Comparison of ENCODE assay signal across 8 cellular contexts in the genomic region with DNA sequence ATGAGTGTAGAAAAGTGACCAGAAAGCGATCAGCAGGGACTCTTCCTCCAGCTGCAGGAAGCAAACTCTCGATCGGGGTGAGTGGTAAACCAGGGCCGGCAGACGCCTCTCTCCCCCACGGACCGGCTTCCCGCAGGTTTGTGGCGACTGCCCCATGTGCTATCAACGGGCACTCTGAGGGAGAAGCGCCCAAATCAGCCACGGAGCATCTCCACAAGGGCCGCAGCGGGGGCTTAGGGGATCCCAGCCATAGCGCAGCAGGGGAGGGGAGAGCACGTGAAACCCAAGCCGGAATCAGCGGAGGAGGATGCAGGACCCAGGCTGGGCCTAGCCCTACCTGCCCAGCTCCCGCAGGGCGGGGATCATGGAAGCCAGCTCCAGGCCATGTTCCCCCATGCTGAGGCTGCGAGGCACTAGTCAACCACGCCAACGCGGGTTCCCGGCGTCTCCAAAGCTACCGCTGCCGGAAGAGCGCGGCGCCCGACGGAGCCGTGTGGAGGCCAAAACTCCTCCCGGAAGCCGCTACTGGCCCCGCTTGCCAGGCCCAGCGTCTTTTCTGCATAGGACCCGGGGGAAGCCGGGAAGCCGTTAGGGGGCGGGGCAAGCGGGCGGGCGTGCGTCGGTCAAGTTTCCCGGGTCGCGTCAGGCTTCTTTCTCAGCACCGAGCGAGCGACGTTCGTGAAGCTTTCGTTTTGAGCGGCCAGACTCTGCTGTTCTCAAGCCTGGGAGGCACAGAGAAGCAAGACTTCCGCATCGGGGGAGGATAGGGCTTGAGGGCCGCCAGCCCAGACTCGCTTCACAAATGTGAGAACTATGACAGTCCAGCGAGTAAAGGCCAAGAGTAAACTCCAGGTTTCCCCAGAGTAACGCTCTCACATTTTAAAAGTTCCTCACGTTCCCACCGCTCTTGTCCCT. TPM values are rescaled to one million over a fixed set of nuclear protein-coding genes. Genes with fewer than 3 reads are reported as not detected.
A peak's percentile ranks its signal among the peaks of the same experiment; 100 is the strongest.
DNase-seq lines count a peak whose midpoint lies in the region; ATAC-seq, FAIRE-seq and TF ChIP-seq lines count a peak whose summit lies in the region.

A gene (minus strand): TSS at position 425 of the 915 bp plus-strand sequence. CDS start 29 bp downstream, at position 396.

- no peaks in the 10 kb centered on the region for H3K36me3 ChIP-seq in HUES64 (ENCODE audit: insufficient read depth, low read length)
- peaks cover 14% of the 10 kb centered on the region; the same call in 1 of the 2 replicates for H3K36me3 ChIP-seq in OCI-LY1 (ENCODE audit: insufficient read depth, low read length)

- peak within 1 kb of the TSS; percentile 95 for H3K9ac ChIP-seq in HUES64 (ENCODE audit: low read depth, low read length)
- H3K9ac ChIP-seq in OCI-LY1 (ENCODE audit: low read length), result peak within 1 kb of the TSS; percentile 85

- peaks cover 45% of the 10 kb centered on the region for H3K36me3 Mint-ChIP-seq in Calu3 (ENCODE audit: insufficient read depth, unreplicated experiment)

- H3F3A ChIP-seq in OCI-LY1 (ENCODE audit: insufficient read depth, low read length), result no peaks in the 10 kb centered on the region

- peak within 1 kb of the TSS; percentile 82 for H3K4me2 ChIP-seq in OCI-LY1 (ENCODE audit: low read length)

- CTCF ChIA-PET in Calu3 (lab: Charles Lee), result interaction anchor here (0.6 to 2.0 kb wide), 8 partner anchors 9 to 422 kb away, joined by 3 to 7 read pairs (median 4); a partner anchor contains a TSS

- no peaks in the 10 kb centered on the region for H3K9me3 Mint-ChIP-seq in Calu3 (ENCODE audit: low read depth, unreplicated experiment)

- H3K27ac ChIP-seq in HUES64 (ENCODE audit: low read depth, low read length) (peak within 1 kb of the TSS; percentile 90), OCI-LY1 (ENCODE audit: low read depth, low read length, poor library complexity, severe bottlenecking) (peak within 1 kb of the TSS; percentile 72)

- FAIRE-seq in endometrium (lab: Jason Lieb, UNC), result peak; percentile 92

- peak within 1 kb of the TSS; percentile 95 for H3K4me3 Mint-ChIP-seq in Calu3 (ENCODE audit: low read depth, unreplicated experiment)

- no peak for TF ChIP-seq CTCF in Calu3 (IDR thresholded peaks at IDR 0.05; ENCODE audit: unreplicated experiment)
- no peak for TF ChIP-seq CTCF in OCI-LY1 (IDR thresholded peaks at IDR 0.05; ENCODE audit: low read length)

- intact Hi-C loops in Calu3 (cut with micrococcal nuclease; ENCODE audit: unreplicated experiment), result no loop called here

- H3K4me1 ChIP-seq in HUES64 (ENCODE audit: insufficient read depth, low read length) (peaks cover 19% of the 10 kb centered on the region; the same call in 1 of the 2 replicates), OCI-LY1 (ENCODE audit: insufficient read depth, low read length, severe bottlenecking) (peaks cover 43% of the 10 kb centered on the region)

- H3K27ac Mint-ChIP-seq in Calu3 (ENCODE audit: unreplicated experiment), result peak within 1 kb of the TSS; percentile 89

- DNase-seq in Calu3, result peak; percentile 100
- DNase-seq in activated CD8-positive, alpha-beta memory T cell treated with anti-CD3 and anti-CD28 coated beads, Interleukin-2, amount 50 U/mL, for 4 hours, result peak; percentile 97
- DNase-seq in midbrain (lab: John Stamatoyannopoulos, UW), result peak; percentile 98
- peak; percentile 92 to 93 for DNase-seq in stimulated activated CD8-positive, alpha-beta memory T cell treated with anti-CD3 and anti-CD28 coated beads, Interleukin-2, amount 100 ng/mL, for 1 hour (ENCODE audit: low read depth in 2 of 2)

- H3K4me1 Mint-ChIP-seq in Calu3 (ENCODE audit: low read depth, unreplicated experiment), result peaks cover 42% of the 10 kb centered on the region

- no TSS peak for BruUV-seq in Calu3 (replicated peaks; lab: Mats Ljungman, UMichigan)

- no peaks in the 10 kb centered on the region for H4K20me1 ChIP-seq in OCI-LY1 (ENCODE audit: insufficient read depth, low read length)

- no peaks in the 10 kb centered on the region for H3K27me3 Mint-ChIP-seq in Calu3 (ENCODE audit: unreplicated experiment)

- peaks cover 48% of the 10 kb centered on the region for H3K79me2 ChIP-seq in OCI-LY1 (ENCODE audit: insufficient read depth, low read length)

- peak within 1 kb of the TSS; percentile 57 for H2AFZ ChIP-seq in OCI-LY1 (ENCODE audit: low read length)

- H3K27me3 ChIP-seq in HUES64 (ENCODE audit: insufficient read depth, low read length), result no peaks in the 10 kb centered on the region
- no peaks in the 10 kb centered on the region for H3K27me3 ChIP-seq in OCI-LY1 (ENCODE audit: insufficient read depth, low read length)

- H3K4me3 ChIP-seq in HUES64 (ENCODE audit: low read length) (peak within 1 kb of the TSS; percentile 95), OCI-LY1 (ENCODE audit: low read depth, low read length, poor library complexity, severe bottlenecking) (peak within 1 kb of the TSS; percentile 80)

- no peaks in the 10 kb centered on the region for H3K9me2 ChIP-seq in OCI-LY1 (ENCODE audit: low read depth, low read length)

- under 1% methylated on average over 65 of the region's 65 CpGs for WGBS in HUES64

- peak; percentile 93 for ATAC-seq in GM21447 (IDR thresholded peaks at IDR 0.05; ENCODE audit: unreplicated experiment)

- no peaks in the 10 kb centered on the region for H3K9me3 ChIP-seq in HUES64 (ENCODE audit: insufficient read depth, low read depth, low read length)
- H3K9me3 ChIP-seq in OCI-LY1 (ENCODE audit: low read length), result no peaks in the 10 kb centered on the region

RNA-seq across cellular contexts. Expression of the gene that starts here (rescaled TPM):
- 58.1 and 70.5 TPM in 2 replicates for total RNA-seq in Calu3 (2022)
- polyA plus RNA-seq in HUES64 (2013, experiment 1 of 2), result 15.7 TPM
- 15.7 TPM for polyA plus RNA-seq in HUES64 (2013, experiment 2 of 2)

Comparison
In these comparisons a context has a peak if more than half of its experiments do, and no peak if none do; other contexts are left out.
1. Peak in every context shown above with its lines: DNase-seq, ATAC-seq, H3K4me3 ChIP-seq and H3K27ac ChIP-seq.